9 cellular contexts compared by ENCODE assay signal in the genomic region with DNA sequence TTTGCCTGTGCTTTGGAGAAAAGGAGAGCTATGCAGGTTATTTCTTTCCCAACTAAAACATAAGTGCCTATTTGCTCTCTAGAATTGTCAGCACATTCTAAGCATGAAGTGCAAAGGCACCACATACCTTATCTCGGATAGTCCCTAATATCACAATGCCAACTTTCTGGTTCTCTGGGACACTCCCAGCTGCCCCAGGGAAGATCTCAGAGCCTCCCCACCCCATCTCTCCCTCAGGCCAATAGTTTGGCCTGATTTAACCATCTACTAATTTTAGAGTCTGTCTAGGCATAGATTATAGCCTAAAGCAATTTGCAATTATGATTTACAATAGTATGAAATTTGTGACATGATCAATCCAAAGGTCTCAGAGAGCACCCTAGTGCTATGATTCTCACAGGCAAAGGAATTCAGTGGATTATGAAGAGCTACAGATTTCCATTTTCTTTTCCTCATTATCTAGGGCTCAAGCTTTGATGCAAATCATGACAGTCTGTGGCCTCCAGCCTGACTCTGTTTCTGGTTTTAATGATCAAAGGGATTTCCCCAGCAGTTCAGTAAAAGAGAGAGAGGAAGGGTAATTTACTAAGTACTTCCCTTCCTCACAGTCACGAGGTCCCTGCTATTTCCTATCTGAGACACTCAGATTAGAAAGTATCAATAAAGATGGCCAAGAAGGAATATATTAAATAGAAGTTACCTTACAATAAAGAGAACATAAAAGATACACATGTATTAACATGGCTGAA. TPM values are rescaled to one million over a fixed set of nuclear protein-coding genes. Genes with fewer than 3 reads are reported as not detected.
DNase-seq lines count a peak whose midpoint lies in the region; ATAC-seq and TF ChIP-seq lines count a peak whose summit lies in the region.
"Had no signal": no experiment of that assay in that cellular context is flagged by ENCODE, and none has a peak within 500 bp of the region (broad histone marks: within the 10 kb centered on the region; RNA-seq: fewer than 3 reads in every experiment).

No MANE protein-coding gene starts in this region.

- in situ Hi-C loops in GM13976 (cut with MboI; ENCODE audit: low sequenced_read_pairs, unreplicated experiment): no loop called here

- intact Hi-C loops in CD14-positive monocyte (cut with micrococcal nuclease): no loop called here

- H3K27ac Mint-ChIP-seq in CD14-positive monocyte: peak overlapping the region in 3 of 7 donors; percentile 14 to 65 (median 54)

- no peaks in the 10 kb centered on the region for H3K36me3 Mint-ChIP-seq in CD14-positive monocyte

- H3K4me3 Mint-ChIP-seq in CD14-positive monocyte: no peak overlapping the region

- no peak for TF ChIP-seq CTCF in GM13976 (IDR thresholded peaks at IDR 0.05; ENCODE audit: borderline replicate concordance, control extremely low read depth, extremely low read depth, insufficient read depth, missing control alignments)
- TF ChIP-seq CTCF in CD14-positive monocyte (IDR thresholded peaks at IDR 0.05): no peak

- peaks cover 0 to 2% (median 0%) of the 10 kb centered on the region in 7 donors for H3K9me3 Mint-ChIP-seq in CD14-positive monocyte

- peaks cover 63% of the 10 kb centered on the region for H3K4me1 Mint-ChIP-seq in CD14-positive monocyte

- peaks cover 0 to 1% (median 0%) of the 10 kb centered on the region in 3 donors for H3K27me3 Mint-ChIP-seq in CD14-positive monocyte (ENCODE audit: low read depth in 3 of 3)

- DNase-seq in GM13976 (ENCODE audit: low spot score) (peak; percentile 40), dermis microvascular lymphatic vessel endothelial cell (ENCODE audit: low read depth in 2 of 2) (peak; percentile 36 to 64), NCI-H146 (lab: John Stamatoyannopoulos, UW) (no peak), amniotic stem cell (lab: John Stamatoyannopoulos, UW) (no peak), DMS53 treated with DMSO at 0.1 percent for 48 hours (lab: John Stamatoyannopoulos, UW; ENCODE audit: unreplicated experiment) (no peak), CD14-positive monocyte (ENCODE audit: low spot score) (no peak)
- DNase-seq: stimulated activated naive CD4-positive, alpha-beta T cell treated with Interleukin-2 at 50 U/mL for 16 hours had no signal

- ATAC-seq in GM21367 (IDR thresholded peaks at IDR 0.05; ENCODE audit: unreplicated experiment): peak; percentile 64
- peak; percentile 85 for ATAC-seq in HG03439 (IDR thresholded peaks at IDR 0.05; ENCODE audit: unreplicated experiment)

RNA-seq across cellular contexts. Expression of a gene that starts 28.9 kb away (rescaled TPM):
- 0.25 and 0.39 TPM in 2 replicates for total RNA-seq in dermis microvascular lymphatic vessel endothelial cell
- 1 to 10 TPM in 1 of 2 donors, under 1 TPM in 1; 0.28 to 1.6 TPM for polyA plus RNA-seq in CD14-positive monocyte

Comparison
In these comparisons a context has a peak if more than half of its experiments do, and no peak if none do; other contexts are left out.
1. DNase-seq: peak in GM13976 (single experiment) and dermis microvascular lymphatic vessel endothelial cell (2 of 2); none in NCI-H146 (single experiment), amniotic stem cell (single experiment), DMS53 treated with DMSO at 0.1 percent for 48 hours (single experiment) and CD14-positive monocyte (single experiment).